Comparison of ENCODE assay signal across 1 cellular context in the genomic region with DNA sequence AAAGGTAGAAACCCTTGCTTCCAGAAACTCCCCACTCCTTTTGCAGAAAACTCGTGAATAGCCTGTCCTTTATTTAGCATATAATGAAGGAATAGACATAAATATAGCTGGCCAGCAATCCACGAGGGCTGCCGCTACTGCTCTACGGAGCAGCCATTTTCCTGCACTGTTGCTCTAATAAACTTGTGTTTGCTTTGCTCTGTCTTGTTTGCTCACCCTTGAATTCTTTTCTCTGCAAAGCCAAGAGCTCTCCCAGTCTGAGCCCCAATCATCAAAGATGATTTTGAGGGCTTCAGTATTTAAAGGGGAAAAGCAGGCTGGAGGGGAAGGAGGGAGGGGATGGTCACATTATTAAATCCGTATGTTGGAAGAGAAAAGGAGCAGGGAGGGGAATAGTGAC.
TF ChIP-seq lines count a peak whose summit lies in the region.

No MANE protein-coding gene starts in this region.

TF ChIP-seq in HepG2, 621 proteins besides CTCF, POLR2A, EP300 and RAD21 (continues in another document):
- TF ChIP-seq SOX6 (IDR thresholded peaks at IDR 0.05) = no peak
- TF ChIP-seq SOX6 (CRISPR knock-in tag; IDR thresholded peaks at IDR 0.05) = 0 out of 2 replicates have a peak, but pooled peaks have one; percentile 15
- peak in 1 of 2 experiments; percentile 38; a peak in 1 of 4 replicates for TF ChIP-seq KLF16 (CRISPR knock-in tag; IDR thresholded peaks at IDR 0.05)
- TF ChIP-seq, protein P1, sequence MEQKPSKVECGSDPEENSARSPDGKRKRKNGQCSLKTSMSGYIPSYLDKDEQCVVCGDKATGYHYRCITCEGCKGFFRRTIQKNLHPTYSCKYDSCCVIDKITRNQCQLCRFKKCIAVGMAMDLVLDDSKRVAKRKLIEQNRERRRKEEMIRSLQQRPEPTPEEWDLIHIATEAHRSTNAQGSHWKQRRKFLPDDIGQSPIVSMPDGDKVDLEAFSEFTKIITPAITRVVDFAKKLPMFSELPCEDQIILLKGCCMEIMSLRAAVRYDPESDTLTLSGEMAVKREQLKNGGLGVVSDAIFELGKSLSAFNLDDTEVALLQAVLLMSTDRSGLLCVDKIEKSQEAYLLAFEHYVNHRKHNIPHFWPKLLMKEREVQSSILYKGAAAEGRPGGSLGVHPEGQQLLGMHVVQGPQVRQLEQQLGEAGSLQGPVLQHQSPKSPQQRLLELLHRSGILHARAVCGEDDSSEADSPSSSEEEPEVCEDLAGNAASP (CRISPR knock-in tag; IDR thresholded peaks at IDR 0.05; ENCODE audit: borderline replicate concordance) = 0 out of 2 replicates have a peak, but pooled peaks have one; percentile 21
- TF ChIP-seq, protein P2, sequence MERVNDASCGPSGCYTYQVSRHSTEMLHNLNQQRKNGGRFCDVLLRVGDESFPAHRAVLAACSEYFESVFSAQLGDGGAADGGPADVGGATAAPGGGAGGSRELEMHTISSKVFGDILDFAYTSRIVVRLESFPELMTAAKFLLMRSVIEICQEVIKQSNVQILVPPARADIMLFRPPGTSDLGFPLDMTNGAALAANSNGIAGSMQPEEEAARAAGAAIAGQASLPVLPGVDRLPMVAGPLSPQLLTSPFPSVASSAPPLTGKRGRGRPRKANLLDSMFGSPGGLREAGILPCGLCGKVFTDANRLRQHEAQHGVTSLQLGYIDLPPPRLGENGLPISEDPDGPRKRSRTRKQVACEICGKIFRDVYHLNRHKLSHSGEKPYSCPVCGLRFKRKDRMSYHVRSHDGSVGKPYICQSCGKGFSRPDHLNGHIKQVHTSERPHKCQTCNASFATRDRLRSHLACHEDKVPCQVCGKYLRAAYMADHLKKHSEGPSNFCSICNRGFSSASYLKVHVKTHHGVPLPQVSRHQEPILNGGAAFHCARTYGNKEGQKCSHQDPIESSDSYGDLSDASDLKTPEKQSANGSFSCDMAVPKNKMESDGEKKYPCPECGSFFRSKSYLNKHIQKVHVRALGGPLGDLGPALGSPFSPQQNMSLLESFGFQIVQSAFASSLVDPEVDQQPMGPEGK (CRISPR knock-in tag; IDR thresholded peaks at IDR 0.05) = peak; percentile 29; the same call in 1 of the 2 replicates
- TF ChIP-seq, protein P3, sequence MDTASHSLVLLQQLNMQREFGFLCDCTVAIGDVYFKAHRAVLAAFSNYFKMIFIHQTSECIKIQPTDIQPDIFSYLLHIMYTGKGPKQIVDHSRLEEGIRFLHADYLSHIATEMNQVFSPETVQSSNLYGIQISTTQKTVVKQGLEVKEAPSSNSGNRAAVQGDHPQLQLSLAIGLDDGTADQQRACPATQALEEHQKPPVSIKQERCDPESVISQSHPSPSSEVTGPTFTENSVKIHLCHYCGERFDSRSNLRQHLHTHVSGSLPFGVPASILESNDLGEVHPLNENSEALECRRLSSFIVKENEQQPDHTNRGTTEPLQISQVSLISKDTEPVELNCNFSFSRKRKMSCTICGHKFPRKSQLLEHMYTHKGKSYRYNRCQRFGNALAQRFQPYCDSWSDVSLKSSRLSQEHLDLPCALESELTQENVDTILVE (CRISPR knock-in tag; IDR thresholded peaks at IDR 0.05) = 0 out of 2 replicates have a peak, but pooled peaks have one; percentile 51
- peak; percentile 45; the same call in 1 of the 2 replicates for TF ChIP-seq ZNF292 (CRISPR knock-in tag; IDR thresholded peaks at IDR 0.05; ENCODE audit: borderline replicate concordance, low read depth)
- TF ChIP-seq, protein P4, sequence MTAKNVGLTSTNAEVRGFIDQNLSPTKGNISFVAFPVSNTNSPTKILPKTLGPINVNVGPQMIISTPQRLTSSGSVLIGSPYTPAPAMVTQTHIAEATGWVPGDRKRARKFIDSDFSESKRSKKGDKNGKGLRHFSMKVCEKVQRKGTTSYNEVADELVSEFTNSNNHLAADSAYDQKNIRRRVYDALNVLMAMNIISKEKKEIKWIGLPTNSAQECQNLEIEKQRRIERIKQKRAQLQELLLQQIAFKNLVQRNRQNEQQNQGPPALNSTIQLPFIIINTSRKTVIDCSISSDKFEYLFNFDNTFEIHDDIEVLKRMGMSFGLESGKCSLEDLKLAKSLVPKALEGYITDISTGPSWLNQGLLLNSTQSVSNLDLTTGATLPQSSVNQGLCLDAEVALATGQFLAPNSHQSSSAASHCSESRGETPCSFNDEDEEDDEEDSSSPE (CRISPR knock-in tag; IDR thresholded peaks at IDR 0.05) = peak; percentile 23; the same call in 1 of the 2 replicates
- no peak for TF ChIP-seq ZBTB3 (CRISPR knock-in tag; IDR thresholded peaks at IDR 0.05; ENCODE audit: borderline replicate concordance, low read depth)
- TF ChIP-seq SIX1 (CRISPR knock-in tag; IDR thresholded peaks at IDR 0.05; ENCODE audit: borderline replicate concordance) = peak; percentile 33; the same call in 1 of the 2 replicates
- TF ChIP-seq PRMT3 (CRISPR knock-in tag; IDR thresholded peaks at IDR 0.05; ENCODE audit: borderline replicate concordance, low read depth) = no peak
- 0 out of 2 replicates have a peak, but pooled peaks have one; percentile 41 for TF ChIP-seq ZNF644 (CRISPR knock-in tag; IDR thresholded peaks at IDR 0.05; ENCODE audit: low read depth)
- TF ChIP-seq YY1 (IDR thresholded peaks at IDR 0.05; ENCODE audit: insufficient read depth, insufficient replicate concordance, low read depth, low read length) = peak; percentile 88
- 0 out of 2 replicates have a peak, but pooled peaks have one; percentile 25 for TF ChIP-seq ZNF317 (CRISPR knock-in tag; IDR thresholded peaks at IDR 0.05)
- peak; percentile 70 for TF ChIP-seq FOXA3 (CRISPR knock-in tag; IDR thresholded peaks at IDR 0.05)
- TF ChIP-seq KMT2A (CRISPR knock-in tag; IDR thresholded peaks at IDR 0.05) = 0 out of 2 replicates have a peak, but pooled peaks have one; percentile 40
- TF ChIP-seq, protein P5, sequence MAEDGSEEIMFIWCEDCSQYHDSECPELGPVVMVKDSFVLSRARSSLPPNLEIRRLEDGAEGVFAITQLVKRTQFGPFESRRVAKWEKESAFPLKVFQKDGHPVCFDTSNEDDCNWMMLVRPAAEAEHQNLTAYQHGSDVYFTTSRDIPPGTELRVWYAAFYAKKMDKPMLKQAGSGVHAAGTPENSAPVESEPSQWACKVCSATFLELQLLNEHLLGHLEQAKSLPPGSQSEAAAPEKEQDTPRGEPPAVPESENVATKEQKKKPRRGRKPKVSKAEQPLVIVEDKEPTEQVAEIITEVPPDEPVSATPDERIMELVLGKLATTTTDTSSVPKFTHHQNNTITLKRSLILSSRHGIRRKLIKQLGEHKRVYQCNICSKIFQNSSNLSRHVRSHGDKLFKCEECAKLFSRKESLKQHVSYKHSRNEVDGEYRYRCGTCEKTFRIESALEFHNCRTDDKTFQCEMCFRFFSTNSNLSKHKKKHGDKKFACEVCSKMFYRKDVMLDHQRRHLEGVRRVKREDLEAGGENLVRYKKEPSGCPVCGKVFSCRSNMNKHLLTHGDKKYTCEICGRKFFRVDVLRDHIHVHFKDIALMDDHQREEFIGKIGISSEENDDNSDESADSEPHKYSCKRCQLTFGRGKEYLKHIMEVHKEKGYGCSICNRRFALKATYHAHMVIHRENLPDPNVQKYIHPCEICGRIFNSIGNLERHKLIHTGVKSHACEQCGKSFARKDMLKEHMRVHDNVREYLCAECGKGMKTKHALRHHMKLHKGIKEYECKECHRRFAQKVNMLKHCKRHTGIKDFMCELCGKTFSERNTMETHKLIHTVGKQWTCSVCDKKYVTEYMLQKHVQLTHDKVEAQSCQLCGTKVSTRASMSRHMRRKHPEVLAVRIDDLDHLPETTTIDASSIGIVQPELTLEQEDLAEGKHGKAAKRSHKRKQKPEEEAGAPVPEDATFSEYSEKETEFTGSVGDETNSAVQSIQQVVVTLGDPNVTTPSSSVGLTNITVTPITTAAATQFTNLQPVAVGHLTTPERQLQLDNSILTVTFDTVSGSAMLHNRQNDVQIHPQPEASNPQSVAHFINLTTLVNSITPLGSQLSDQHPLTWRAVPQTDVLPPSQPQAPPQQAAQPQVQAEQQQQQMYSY (CRISPR knock-in tag; IDR thresholded peaks at IDR 0.05) = no peak
- TF ChIP-seq, protein P6, sequence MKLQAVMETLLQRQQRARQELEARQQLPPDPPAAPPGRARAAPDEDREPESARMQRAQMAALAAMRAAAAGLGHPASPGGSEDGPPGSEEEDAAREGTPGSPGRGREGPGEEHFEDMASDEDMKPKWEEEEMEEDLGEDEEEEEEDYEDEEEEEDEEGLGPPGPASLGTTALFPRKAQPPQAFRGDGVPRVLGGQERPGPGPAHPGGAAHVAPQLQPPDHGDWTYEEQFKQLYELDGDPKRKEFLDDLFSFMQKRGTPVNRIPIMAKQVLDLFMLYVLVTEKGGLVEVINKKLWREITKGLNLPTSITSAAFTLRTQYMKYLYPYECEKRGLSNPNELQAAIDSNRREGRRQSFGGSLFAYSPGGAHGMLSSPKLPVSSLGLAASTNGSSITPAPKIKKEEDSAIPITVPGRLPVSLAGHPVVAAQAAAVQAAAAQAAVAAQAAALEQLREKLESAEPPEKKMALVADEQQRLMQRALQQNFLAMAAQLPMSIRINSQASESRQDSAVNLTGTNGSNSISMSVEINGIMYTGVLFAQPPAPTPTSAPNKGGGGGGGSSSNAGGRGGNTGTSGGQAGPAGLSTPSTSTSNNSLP (IDR thresholded peaks at IDR 0.05; ENCODE audit: low read depth, low read length) = 0 out of 2 replicates have a peak, but pooled peaks have one; percentile 30
- TF ChIP-seq, protein P7, sequence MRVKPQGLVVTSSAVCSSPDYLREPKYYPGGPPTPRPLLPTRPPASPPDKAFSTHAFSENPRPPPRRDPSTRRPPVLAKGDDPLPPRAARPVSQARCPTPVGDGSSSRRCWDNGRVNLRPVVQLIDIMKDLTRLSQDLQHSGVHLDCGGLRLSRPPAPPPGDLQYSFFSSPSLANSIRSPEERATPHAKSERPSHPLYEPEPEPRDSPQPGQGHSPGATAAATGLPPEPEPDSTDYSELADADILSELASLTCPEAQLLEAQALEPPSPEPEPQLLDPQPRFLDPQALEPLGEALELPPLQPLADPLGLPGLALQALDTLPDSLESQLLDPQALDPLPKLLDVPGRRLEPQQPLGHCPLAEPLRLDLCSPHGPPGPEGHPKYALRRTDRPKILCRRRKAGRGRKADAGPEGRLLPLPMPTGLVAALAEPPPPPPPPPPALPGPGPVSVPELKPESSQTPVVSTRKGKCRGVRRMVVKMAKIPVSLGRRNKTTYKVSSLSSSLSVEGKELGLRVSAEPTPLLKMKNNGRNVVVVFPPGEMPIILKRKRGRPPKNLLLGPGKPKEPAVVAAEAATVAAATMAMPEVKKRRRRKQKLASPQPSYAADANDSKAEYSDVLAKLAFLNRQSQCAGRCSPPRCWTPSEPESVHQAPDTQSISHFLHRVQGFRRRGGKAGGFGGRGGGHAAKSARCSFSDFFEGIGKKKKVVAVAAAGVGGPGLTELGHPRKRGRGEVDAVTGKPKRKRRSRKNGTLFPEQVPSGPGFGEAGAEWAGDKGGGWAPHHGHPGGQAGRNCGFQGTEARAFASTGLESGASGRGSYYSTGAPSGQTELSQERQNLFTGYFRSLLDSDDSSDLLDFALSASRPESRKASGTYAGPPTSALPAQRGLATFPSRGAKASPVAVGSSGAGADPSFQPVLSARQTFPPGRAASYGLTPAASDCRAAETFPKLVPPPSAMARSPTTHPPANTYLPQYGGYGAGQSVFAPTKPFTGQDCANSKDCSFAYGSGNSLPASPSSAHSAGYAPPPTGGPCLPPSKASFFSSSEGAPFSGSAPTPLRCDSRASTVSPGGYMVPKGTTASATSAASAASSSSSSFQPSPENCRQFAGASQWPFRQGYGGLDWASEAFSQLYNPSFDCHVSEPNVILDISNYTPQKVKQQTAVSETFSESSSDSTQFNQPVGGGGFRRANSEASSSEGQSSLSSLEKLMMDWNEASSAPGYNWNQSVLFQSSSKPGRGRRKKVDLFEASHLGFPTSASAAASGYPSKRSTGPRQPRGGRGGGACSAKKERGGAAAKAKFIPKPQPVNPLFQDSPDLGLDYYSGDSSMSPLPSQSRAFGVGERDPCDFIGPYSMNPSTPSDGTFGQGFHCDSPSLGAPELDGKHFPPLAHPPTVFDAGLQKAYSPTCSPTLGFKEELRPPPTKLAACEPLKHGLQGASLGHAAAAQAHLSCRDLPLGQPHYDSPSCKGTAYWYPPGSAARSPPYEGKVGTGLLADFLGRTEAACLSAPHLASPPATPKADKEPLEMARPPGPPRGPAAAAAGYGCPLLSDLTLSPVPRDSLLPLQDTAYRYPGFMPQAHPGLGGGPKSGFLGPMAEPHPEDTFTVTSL (CRISPR knock-in tag; IDR thresholded peaks at IDR 0.05; ENCODE audit: borderline replicate concordance) = peak; percentile 42; the same call in 1 of the 2 replicates
- TF ChIP-seq, protein P8, sequence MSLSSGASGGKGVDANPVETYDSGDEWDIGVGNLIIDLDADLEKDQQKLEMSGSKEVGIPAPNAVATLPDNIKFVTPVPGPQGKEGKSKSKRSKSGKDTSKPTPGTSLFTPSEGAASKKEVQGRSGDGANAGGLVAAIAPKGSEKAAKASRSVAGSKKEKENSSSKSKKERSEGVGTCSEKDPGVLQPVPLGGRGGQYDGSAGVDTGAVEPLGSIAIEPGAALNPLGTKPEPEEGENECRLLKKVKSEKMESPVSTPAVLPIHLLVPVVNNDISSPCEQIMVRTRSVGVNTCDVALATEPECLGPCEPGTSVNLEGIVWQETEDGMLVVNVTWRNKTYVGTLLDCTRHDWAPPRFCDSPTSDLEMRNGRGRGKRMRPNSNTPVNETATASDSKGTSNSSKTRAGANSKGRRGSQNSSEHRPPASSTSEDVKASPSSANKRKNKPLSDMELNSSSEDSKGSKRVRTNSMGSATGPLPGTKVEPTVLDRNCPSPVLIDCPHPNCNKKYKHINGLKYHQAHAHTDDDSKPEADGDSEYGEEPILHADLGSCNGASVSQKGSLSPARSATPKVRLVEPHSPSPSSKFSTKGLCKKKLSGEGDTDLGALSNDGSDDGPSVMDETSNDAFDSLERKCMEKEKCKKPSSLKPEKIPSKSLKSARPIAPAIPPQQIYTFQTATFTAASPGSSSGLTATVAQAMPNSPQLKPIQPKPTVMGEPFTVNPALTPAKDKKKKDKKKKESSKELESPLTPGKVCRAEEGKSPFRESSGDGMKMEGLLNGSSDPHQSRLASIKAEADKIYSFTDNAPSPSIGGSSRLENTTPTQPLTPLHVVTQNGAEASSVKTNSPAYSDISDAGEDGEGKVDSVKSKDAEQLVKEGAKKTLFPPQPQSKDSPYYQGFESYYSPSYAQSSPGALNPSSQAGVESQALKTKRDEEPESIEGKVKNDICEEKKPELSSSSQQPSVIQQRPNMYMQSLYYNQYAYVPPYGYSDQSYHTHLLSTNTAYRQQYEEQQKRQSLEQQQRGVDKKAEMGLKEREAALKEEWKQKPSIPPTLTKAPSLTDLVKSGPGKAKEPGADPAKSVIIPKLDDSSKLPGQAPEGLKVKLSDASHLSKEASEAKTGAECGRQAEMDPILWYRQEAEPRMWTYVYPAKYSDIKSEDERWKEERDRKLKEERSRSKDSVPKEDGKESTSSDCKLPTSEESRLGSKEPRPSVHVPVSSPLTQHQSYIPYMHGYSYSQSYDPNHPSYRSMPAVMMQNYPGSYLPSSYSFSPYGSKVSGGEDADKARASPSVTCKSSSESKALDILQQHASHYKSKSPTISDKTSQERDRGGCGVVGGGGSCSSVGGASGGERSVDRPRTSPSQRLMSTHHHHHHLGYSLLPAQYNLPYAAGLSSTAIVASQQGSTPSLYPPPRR (CRISPR knock-in tag; IDR thresholded peaks at IDR 0.05; ENCODE audit: borderline replicate concordance) = no peak
- no peak for TF ChIP-seq ZNF550 (CRISPR knock-in tag; IDR thresholded peaks at IDR 0.05; ENCODE audit: borderline replicate concordance)
- peak; percentile 53; the same call in 1 of the 2 replicates for TF ChIP-seq KDM6A (CRISPR knock-in tag; IDR thresholded peaks at IDR 0.05; ENCODE audit: low read depth)
- TF ChIP-seq RCOR2 (CRISPR knock-in tag; IDR thresholded peaks at IDR 0.05) = peak; percentile 43; the same call in 1 of the 2 replicates
- TF ChIP-seq RXRB (CRISPR knock-in tag; IDR thresholded peaks at IDR 0.05; ENCODE audit: borderline replicate concordance) = peak; percentile 51; the same call in 1 of the 2 replicates
- TF ChIP-seq HMG20A (CRISPR knock-in tag; IDR thresholded peaks at IDR 0.05; ENCODE audit: borderline replicate concordance) = peak; percentile 54; the same call in 1 of the 2 replicates
- TF ChIP-seq BCL6 (CRISPR knock-in tag; IDR thresholded peaks at IDR 0.05) = peak; percentile 58; the same call in 1 of the 2 replicates
